ENCODE assay signal across 14 cellular contexts in genomic region chr12:62605972-62606371, GRCh38.
DNase-seq lines count a peak whose midpoint lies in the region; ATAC-seq, FAIRE-seq and TF ChIP-seq lines count a peak whose summit lies in the region.
"Had no signal": no experiment of that assay in that cellular context is flagged by ENCODE, and none has a peak within 500 bp of the region (broad histone marks: within the 10 kb centered on the region; RNA-seq: fewer than 3 reads in every experiment).

No MANE protein-coding gene starts in this region.

- CTCF ChIA-PET in A549 (lab: Yijun Ruan, JAX) = interaction anchor here (0.9 to 3.1 kb wide), 11 partner anchors 10 to 193 kb away, joined by 3 to 25 read pairs (median 5); no protein-coding TSS in a partner anchor

- H3K36me3 ChIP-seq in right atrium auricular region (no peaks in the 10 kb centered on the region), stomach (no peaks in the 10 kb centered on the region)
- H3K36me3 ChIP-seq: neutrophil had no signal

- DNase-seq in A549 (ENCODE audit: low read depth in 1 of 2, low spot score in 1 of 2) = no peak
- DNase-seq in G401 (ENCODE audit: low spot score) = peak; percentile 25
- no peak for DNase-seq in activated T-helper 1 cell treated with anti-CD3 and anti-CD28 coated beads, Interleukin-12 subunit alpha, Interleukin-12 subunit beta, Interleukin-2, Interleukin-4 antibody, amounts not matched to agents 30 ng/mL and 10 ng/mL and 1 ng/mL, durations not matched to agents 14 hours and 24 hours and 36 hours (ENCODE audit: low spot score)
- DNase-seq in immature natural killer cell = no peak
- DNase-seq in right atrium auricular region (ENCODE audit: low spot score) = no peak
- no peak for DNase-seq in NCI-H524 (lab: John Stamatoyannopoulos, UW)
- no peak for DNase-seq in stomach
- DNase-seq: activated CD4-positive, alpha-beta T cell treated with anti-CD3 and anti-CD28 coated beads for 4 hours; foreskin keratinocyte; stimulated activated CD8-positive, alpha-beta memory T cell treated with anti-CD3 and anti-CD28 coated beads, Interleukin-4, amount 100 ng/mL, for 48 hours had no signal

- H3K27me3 ChIP-seq in right atrium auricular region (no peaks in the 10 kb centered on the region), stomach (no peaks in the 10 kb centered on the region)
- H3K27me3 ChIP-seq: foreskin keratinocyte, neutrophil had no signal

- peak in 1 of 2 experiments; percentile 1; a peak in 1 of 5 replicates for TF ChIP-seq RAD21 in A549 (conservative IDR thresholded peaks at IDR 0.05 in 1 of 2, IDR thresholded peaks at IDR 0.05 in 1 of 2)

- H3K4me1 ChIP-seq in A549 (peaks cover 55% of the 10 kb centered on the region), right atrium auricular region (peaks cover 0 to 19% of the 10 kb centered on the region in 2 donors), stomach (peaks cover 11 to 41% (median 26%) of the 10 kb centered on the region in 4 donors)

- WGBS in A549 (ENCODE audit: missing lambda C conversion rate) = 82% methylated on average over 2 of the region's 2 CpGs
- 94 to 100% (median 97%) methylated on average over 2 of the region's 2 CpGs for WGBS in stomach, 5 donors

- no peak for TF ChIP-seq POLR2A in A549 (IDR thresholded peaks at IDR 0.05; ENCODE audit: low read length)
- no peak for TF ChIP-seq POLR2A in stomach (IDR thresholded peaks at IDR 0.05)

- peaks cover 41% of the 10 kb centered on the region for H3K4me1 Mint-ChIP-seq in activated T-helper 1 cell treated with anti-CD3 and anti-CD28 coated beads, Interleukin-12 subunit alpha, Interleukin-12 subunit beta, Interleukin-2, Interleukin-4 antibody, amounts not matched to agents 30 ng/mL and 10 ng/mL and 1 ng/mL, durations not matched to agents 14 hours and 24 hours and 36 hours (ENCODE audit: low read depth)
- H3K4me1 Mint-ChIP-seq in immature natural killer cell = peaks cover 44 to 56% of the 10 kb centered on the region in 2 donors

- TF ChIP-seq EP300 in A549 (IDR thresholded peaks at IDR 0.05) = no peak
- TF ChIP-seq EP300 in stomach (IDR thresholded peaks at IDR 0.05) = no peak

- peaks cover 4% of the 10 kb centered on the region for H3K27me3 Mint-ChIP-seq in activated T-helper 1 cell treated with anti-CD3 and anti-CD28 coated beads, Interleukin-12 subunit alpha, Interleukin-12 subunit beta, Interleukin-2, Interleukin-4 antibody, amounts not matched to agents 30 ng/mL and 10 ng/mL and 1 ng/mL, durations not matched to agents 14 hours and 24 hours and 36 hours (ENCODE audit: insufficient read depth)
- peaks cover 7 to 25% (median 22%) of the 10 kb centered on the region in 3 donors for H3K27me3 Mint-ChIP-seq in immature natural killer cell (ENCODE audit: low read depth in 3 of 3)

- no peaks in the 10 kb centered on the region for H3K9me3 Mint-ChIP-seq in activated T-helper 1 cell treated with anti-CD3 and anti-CD28 coated beads, Interleukin-12 subunit alpha, Interleukin-12 subunit beta, Interleukin-2, Interleukin-4 antibody, amounts not matched to agents 30 ng/mL and 10 ng/mL and 1 ng/mL, durations not matched to agents 14 hours and 24 hours and 36 hours
- peaks cover 0 to 2% (median 0%) of the 10 kb centered on the region in 6 donors for H3K9me3 Mint-ChIP-seq in immature natural killer cell

- ATAC-seq in A549 (no peak), HG03520 (IDR thresholded peaks at IDR 0.05; ENCODE audit: unreplicated experiment) (no peak)
- ATAC-seq: foreskin keratinocyte had no signal

- H3K4me3 ChIP-seq in A549 = peak overlapping the region; percentile 65
- H3K4me3 ChIP-seq in right atrium auricular region = no peak overlapping the region
- H3K4me3 ChIP-seq in stomach = no peak overlapping the region

- peaks cover 11% of the 10 kb centered on the region for H3K36me3 Mint-ChIP-seq in activated T-helper 1 cell treated with anti-CD3 and anti-CD28 coated beads, Interleukin-12 subunit alpha, Interleukin-12 subunit beta, Interleukin-2, Interleukin-4 antibody, amounts not matched to agents 30 ng/mL and 10 ng/mL and 1 ng/mL, durations not matched to agents 14 hours and 24 hours and 36 hours (ENCODE audit: low read depth)
- H3K36me3 Mint-ChIP-seq in immature natural killer cell = no peaks in the 10 kb centered on the region

- H3K9me3 ChIP-seq in A549 (no peaks in the 10 kb centered on the region), right atrium auricular region (no peaks in the 10 kb centered on the region), stomach (no peaks in the 10 kb centered on the region)
- H3K9me3 ChIP-seq: neutrophil had no signal

- in situ Hi-C loops in G401 (cut with HindIII; ENCODE audit: low sequenced_read_pairs) = no loop called here

- H3K27ac ChIP-seq in A549 (peak overlapping the region; percentile 98), right atrium auricular region (no peak overlapping the region), stomach (no peak overlapping the region)
- H3K27ac ChIP-seq: C4-2B, foreskin keratinocyte, neutrophil had no signal

- POLR2A ChIA-PET in A549 (lab: Yijun Ruan, JAX) = interaction anchor here (0.8 to 3.0 kb wide), 8 partner anchors 9 to 188 kb away, joined by 3 to 26 read pairs (median 6); no protein-coding TSS in a partner anchor

- FAIRE-seq in A549 (lab: Jason Lieb, UNC) = no peak
- FAIRE-seq: colon had no signal

- peak overlapping the region; percentile 5 for H3K27ac Mint-ChIP-seq in activated T-helper 1 cell treated with anti-CD3 and anti-CD28 coated beads, Interleukin-12 subunit alpha, Interleukin-12 subunit beta, Interleukin-2, Interleukin-4 antibody, amounts not matched to agents 30 ng/mL and 10 ng/mL and 1 ng/mL, durations not matched to agents 14 hours and 24 hours and 36 hours
- H3K27ac Mint-ChIP-seq in immature natural killer cell = peak overlapping the region in 5 of 6 donors; percentile 16 to 99 (median 63)

- H3K4me3 Mint-ChIP-seq in activated T-helper 1 cell treated with anti-CD3 and anti-CD28 coated beads, Interleukin-12 subunit alpha, Interleukin-12 subunit beta, Interleukin-2, Interleukin-4 antibody, amounts not matched to agents 30 ng/mL and 10 ng/mL and 1 ng/mL, durations not matched to agents 14 hours and 24 hours and 36 hours = no peak overlapping the region
- H3K4me3 Mint-ChIP-seq in immature natural killer cell = no peak overlapping the region

- no peak for TF ChIP-seq CTCF in A549 (IDR thresholded peaks at IDR 0.05)
- no peak for TF ChIP-seq CTCF in right atrium auricular region (IDR thresholded peaks at IDR 0.05)
- no peak for TF ChIP-seq CTCF in stomach (IDR thresholded peaks at IDR 0.05)

- intact Hi-C loops in activated T-helper 1 cell treated with anti-CD3 and anti-CD28 coated beads, Interleukin-12 subunit alpha, Interleukin-12 subunit beta, Interleukin-2, Interleukin-4 antibody, amounts not matched to agents 30 ng/mL and 10 ng/mL and 1 ng/mL, durations not matched to agents 14 hours and 24 hours and 36 hours (cut with micrococcal nuclease) = loop anchor here (2.0 to 10.0 kb wide), 2 partner anchors 25 to 1179 kb away; no protein-coding TSS in a partner anchor
- intact Hi-C loops in stomach (cut with DNase I; ENCODE audit: low total_unique reads) = no loop called here

- H3K4me2 ChIP-seq in A549 = peak overlapping the region; percentile 84

TF ChIP-seq in A549, 52 proteins besides CTCF, POLR2A, EP300 and RAD21:
- TF ChIP-seq CBX2 (IDR thresholded peaks at IDR 0.05; ENCODE audit: borderline replicate concordance, low read depth) = no peak
- TF ChIP-seq EHF (CRISPR knock-in tag; IDR thresholded peaks at IDR 0.05) = peak; percentile 8; the same call in 1 of the 2 replicates

Comparison
In these comparisons a context has a peak if more than half of its experiments do, and no peak if none do; other contexts are left out.
1. H3K27ac ChIP-seq: peak in A549 (2 of 2); none in right atrium auricular region (0 of 2) and stomach (0 of 5).